ENCODE assay signal across 11 cellular contexts in the genomic region with DNA sequence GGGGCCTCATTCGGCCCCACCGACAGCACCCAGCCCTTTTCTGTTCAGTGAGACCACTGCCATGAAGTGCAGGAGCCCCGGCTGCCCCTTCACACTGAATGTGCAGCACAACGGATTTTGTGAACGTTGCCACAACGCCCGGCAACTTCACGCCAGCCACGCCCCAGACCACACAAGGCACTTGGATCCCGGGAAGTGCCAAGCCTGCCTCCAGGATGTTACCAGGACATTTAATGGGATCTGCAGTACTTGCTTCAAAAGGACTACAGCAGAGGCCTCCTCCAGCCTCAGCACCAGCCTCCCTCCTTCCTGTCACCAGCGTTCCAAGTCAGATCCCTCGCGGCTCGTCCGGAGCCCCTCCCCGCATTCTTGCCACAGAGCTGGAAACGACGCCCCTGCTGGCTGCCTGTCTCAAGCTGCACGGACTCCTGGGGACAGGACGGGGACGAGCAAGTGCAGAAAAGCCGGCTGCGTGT. TPM values are rescaled to one million over a fixed set of nuclear protein-coding genes. Genes with fewer than 3 reads are reported as not detected.
DNase-seq lines count a peak whose midpoint lies in the region; ATAC-seq and TF ChIP-seq lines count a peak whose summit lies in the region.
"Had no signal": no experiment of that assay in that cellular context is flagged by ENCODE, and none has a peak within 500 bp of the region (broad histone marks: within the 10 kb centered on the region; RNA-seq: fewer than 3 reads in every experiment).

No MANE protein-coding gene starts in this region.

- no peaks in the 10 kb centered on the region for H3K9me3 Mint-ChIP-seq in activated CD4-positive, alpha-beta memory T cell treated with anti-CD3 and anti-CD28 coated beads for 36 hours
- H3K9me3 Mint-ChIP-seq in activated CD4-positive, alpha-beta memory T cell treated with anti-CD3 and anti-CD28 coated beads, Interleukin-2, amount 10 ng/mL, durations not matched to agents 7 days and 5 days, result no peaks in the 10 kb centered on the region
- no peaks in the 10 kb centered on the region for H3K9me3 Mint-ChIP-seq in stimulated activated naive B cell treated with anti-CD40 and anti-IgM and Interleukin-4, amounts not matched to agents 10 μg/mL and 1 μg/mL and 100 μg/mL, for 72 hours

- intact Hi-C loops in activated CD4-positive, alpha-beta memory T cell treated with anti-CD3 and anti-CD28 coated beads for 36 hours (cut with micrococcal nuclease), result no loop called here
- intact Hi-C loops in ascending aorta (cut with DNase I), result no loop called here
- intact Hi-C loops in ovary (cut with DNase I), result loop anchor here in 1 of 4 donors (10.0 kb wide), 1 partner anchor 66 kb away; no protein-coding TSS in a partner anchor

- H3K4me3 ChIP-seq in ascending aorta (no peak overlapping the region), iPS DF 6.9 (ENCODE audit: low read length) (no peak overlapping the region), ovary (no peak overlapping the region)
- H3K4me3 ChIP-seq: adrenal gland had no signal

- POLR2A ChIA-PET in activated CD4-positive, alpha-beta memory T cell treated with anti-CD3 and anti-CD28 coated beads for 36 hours (lab: Charles Lee), result interaction anchor here (0.6 to 2.8 kb wide), 6 partner anchors 8 to 126 kb away, joined by 3 to 25 read pairs (median 3); a partner anchor contains a TSS
- POLR2A ChIA-PET in activated CD4-positive, alpha-beta memory T cell treated with anti-CD3 and anti-CD28 coated beads, Interleukin-2, amount 10 ng/mL, durations not matched to agents 7 days and 5 days (lab: Charles Lee), result interaction anchor here (0.6 to 1.1 kb wide), 2 partner anchors 9 to 32 kb away, joined by 3 read pairs; no protein-coding TSS in a partner anchor

- H3K9me3 ChIP-seq in ascending aorta (no peaks in the 10 kb centered on the region), iPS DF 6.9 (ENCODE audit: control insufficient read depth, insufficient read depth, low read length) (no peaks in the 10 kb centered on the region), ovary (no peaks in the 10 kb centered on the region)
- H3K9me3 ChIP-seq: adrenal gland had no signal

- WGBS in iPS DF 6.9 (ENCODE audit: insufficient coverage, insufficient read length), result no CpG with 5 or more reads among the region's 23 CpGs
- 55 to 63% (median 60%) methylated on average over 23 of the region's 23 CpGs for whole genome bisulfite sequencing in ovary, 3 donors

- no peak for ATAC-seq in stimulated activated naive B cell treated with anti-CD40 and anti-IgM and Interleukin-4, amounts not matched to agents 10 μg/mL and 1 μg/mL and 100 μg/mL, for 72 hours (replicated peaks)
- ATAC-seq in GM18868 (IDR thresholded peaks at IDR 0.05; ENCODE audit: unreplicated experiment), result no peak

- peaks cover 93% of the 10 kb centered on the region for H3K36me3 Mint-ChIP-seq in activated CD4-positive, alpha-beta memory T cell treated with anti-CD3 and anti-CD28 coated beads for 36 hours
- H3K36me3 Mint-ChIP-seq in activated CD4-positive, alpha-beta memory T cell treated with anti-CD3 and anti-CD28 coated beads, Interleukin-2, amount 10 ng/mL, durations not matched to agents 7 days and 5 days (ENCODE audit: low read depth), result peaks cover 88% of the 10 kb centered on the region
- peaks cover 49 to 80% of the 10 kb centered on the region in 2 donors for H3K36me3 Mint-ChIP-seq in stimulated activated naive B cell treated with anti-CD40 and anti-IgM and Interleukin-4, amounts not matched to agents 10 μg/mL and 1 μg/mL and 100 μg/mL, for 72 hours

- H3K27me3 Mint-ChIP-seq in activated CD4-positive, alpha-beta memory T cell treated with anti-CD3 and anti-CD28 coated beads for 36 hours, result no peaks in the 10 kb centered on the region
- no peaks in the 10 kb centered on the region for H3K27me3 Mint-ChIP-seq in activated CD4-positive, alpha-beta memory T cell treated with anti-CD3 and anti-CD28 coated beads, Interleukin-2, amount 10 ng/mL, durations not matched to agents 7 days and 5 days
- H3K27me3 Mint-ChIP-seq in stimulated activated naive B cell treated with anti-CD40 and anti-IgM and Interleukin-4, amounts not matched to agents 10 μg/mL and 1 μg/mL and 100 μg/mL, for 72 hours, result no peaks in the 10 kb centered on the region

- no peak for DNase-seq in activated CD4-positive, alpha-beta memory T cell treated with anti-CD3 and anti-CD28 coated beads for 36 hours
- DNase-seq in activated CD4-positive, alpha-beta memory T cell treated with anti-CD3 and anti-CD28 coated beads, Interleukin-2, amount 10 ng/mL, durations not matched to agents 7 days and 5 days, result no peak
- DNase-seq in ascending aorta (ENCODE audit: low spot score in 2 of 2) (no peak), iPS DF 6.9 (ENCODE audit: low read depth, low spot score) (peak; percentile 50), NAMALWA (ENCODE audit: low spot score) (no peak), ovary (no peak)
- DNase-seq in stimulated activated naive B cell treated with anti-CD40 and anti-IgM and Interleukin-4, amounts not matched to agents 10 μg/mL and 1 μg/mL and 100 μg/mL, for 72 hours, result no peak
- DNase-seq: NCI-H345, small intestine had no signal

- CTCF ChIA-PET in activated CD4-positive, alpha-beta memory T cell treated with anti-CD3 and anti-CD28 coated beads for 36 hours (lab: Charles Lee), result interaction anchor here (0.6 to 8.7 kb wide), 7 partner anchors 8 to 170 kb away, joined by 3 to 74 read pairs (median 4); a partner anchor contains a TSS
- CTCF ChIA-PET in activated CD4-positive, alpha-beta memory T cell treated with anti-CD3 and anti-CD28 coated beads, Interleukin-2, amount 10 ng/mL, durations not matched to agents 7 days and 5 days (lab: Charles Lee), result interaction anchor here (1.0 to 2.8 kb wide), 3 partner anchors 8 to 67 kb away, joined by 3 to 15 read pairs (median 6); a partner anchor contains a TSS

- peaks cover 89% of the 10 kb centered on the region for H3K4me1 Mint-ChIP-seq in activated CD4-positive, alpha-beta memory T cell treated with anti-CD3 and anti-CD28 coated beads for 36 hours (ENCODE audit: low read depth)
- H3K4me1 Mint-ChIP-seq in activated CD4-positive, alpha-beta memory T cell treated with anti-CD3 and anti-CD28 coated beads, Interleukin-2, amount 10 ng/mL, durations not matched to agents 7 days and 5 days, result peaks cover 69% of the 10 kb centered on the region
- H3K4me1 Mint-ChIP-seq in stimulated activated naive B cell treated with anti-CD40 and anti-IgM and Interleukin-4, amounts not matched to agents 10 μg/mL and 1 μg/mL and 100 μg/mL, for 72 hours, result peaks cover 36 to 74% of the 10 kb centered on the region in 2 donors

- no peak for TF ChIP-seq POLR2A in ovary (IDR thresholded peaks at IDR 0.05)

- TF ChIP-seq CTCF in ascending aorta (IDR thresholded peaks at IDR 0.05) (no peak), ovary (IDR thresholded peaks at IDR 0.05) (no peak)

- peaks cover 58 to 79% of the 10 kb centered on the region in 2 donors for H3K36me3 ChIP-seq in ascending aorta
- peaks cover 6% of the 10 kb centered on the region; the same call in 1 of the 2 replicates for H3K36me3 ChIP-seq in iPS DF 6.9 (ENCODE audit: control insufficient read depth, insufficient read depth, low read length)
- H3K36me3 ChIP-seq in ovary, result no peaks in the 10 kb centered on the region

- H3K4me1 ChIP-seq in ascending aorta, result peaks cover 0 to 3% of the 10 kb centered on the region in 2 donors
- no peaks in the 10 kb centered on the region for H3K4me1 ChIP-seq in iPS DF 6.9 (ENCODE audit: control insufficient read depth, insufficient read depth, low read length)
- peaks cover 10% of the 10 kb centered on the region for H3K4me1 ChIP-seq in ovary (ENCODE audit: insufficient read depth)

- no peaks in the 10 kb centered on the region for H3K27me3 ChIP-seq in ascending aorta
- H3K27me3 ChIP-seq in iPS DF 6.9 (ENCODE audit: control insufficient read depth, insufficient read depth, low read length), result no peaks in the 10 kb centered on the region; the same call in 1 of the 2 replicates
- H3K27me3 ChIP-seq in ovary, result no peaks in the 10 kb centered on the region
- H3K27me3 ChIP-seq: adrenal gland had no signal

- TF ChIP-seq EP300 in ovary (IDR thresholded peaks at IDR 0.05), result no peak

- H3K4me3 Mint-ChIP-seq in activated CD4-positive, alpha-beta memory T cell treated with anti-CD3 and anti-CD28 coated beads for 36 hours, result peak overlapping the region; percentile 51
- no peak overlapping the region for H3K4me3 Mint-ChIP-seq in activated CD4-positive, alpha-beta memory T cell treated with anti-CD3 and anti-CD28 coated beads, Interleukin-2, amount 10 ng/mL, durations not matched to agents 7 days and 5 days
- H3K4me3 Mint-ChIP-seq in stimulated activated naive B cell treated with anti-CD40 and anti-IgM and Interleukin-4, amounts not matched to agents 10 μg/mL and 1 μg/mL and 100 μg/mL, for 72 hours, result peak overlapping the region; percentile 31 to 52

- peak overlapping the region; percentile 84 for H3K27ac Mint-ChIP-seq in activated CD4-positive, alpha-beta memory T cell treated with anti-CD3 and anti-CD28 coated beads for 36 hours
- no peak overlapping the region for H3K27ac Mint-ChIP-seq in activated CD4-positive, alpha-beta memory T cell treated with anti-CD3 and anti-CD28 coated beads, Interleukin-2, amount 10 ng/mL, durations not matched to agents 7 days and 5 days
- H3K27ac Mint-ChIP-seq in stimulated activated naive B cell treated with anti-CD40 and anti-IgM and Interleukin-4, amounts not matched to agents 10 μg/mL and 1 μg/mL and 100 μg/mL, for 72 hours, result peak overlapping the region; percentile 85

- H3K27ac ChIP-seq in ascending aorta, result peak overlapping the region; percentile 22 to 37
- no peak overlapping the region for H3K27ac ChIP-seq in iPS DF 6.9 (ENCODE audit: low read length)
- H3K27ac ChIP-seq in ovary, result peak overlapping the region in 1 of 2 donors; percentile 22

RNA-seq across cellular contexts. Expression of a gene that starts 11.8 kb away (rescaled TPM):
- 100 to 1,000 TPM; 259 to 267 TPM for total RNA-seq in activated CD4-positive, alpha-beta memory T cell treated with anti-CD3 and anti-CD28 coated beads for 36 hours
- total RNA-seq in activated CD4-positive, alpha-beta memory T cell treated with anti-CD3 and anti-CD28 coated beads, Interleukin-2, amount 10 ng/mL, durations not matched to agents 7 days and 5 days, result 100 to 1,000 TPM; 143 to 144 TPM
- 24.5 TPM for total RNA-seq in ascending aorta
- total RNA-seq in ovary, result 100 to 1,000 TPM in 3 of 7 donors, 10 to 100 TPM in 4; 57.3 to 206 (median 99.5) TPM
- polyA plus RNA-seq in ovary, result 10 to 100 TPM; 35.4 to 58.0 TPM
